1 cellular context compared by ENCODE assay signal in genomic region chr2:219277703-219278654, GRCh38.
TF ChIP-seq lines count a peak whose summit lies in the region.

No MANE protein-coding gene starts in this region.

TF ChIP-seq in HepG2, 621 proteins besides CTCF, POLR2A, EP300 and RAD21 (continued from another document and continues in another):
- TF ChIP-seq ZNF710 (CRISPR knock-in tag; IDR thresholded peaks at IDR 0.05; ENCODE audit: borderline replicate concordance) (peak; percentile 38; the same call in 1 of the 2 replicates), ZNF607 (CRISPR knock-in tag; IDR thresholded peaks at IDR 0.05; ENCODE audit: borderline replicate concordance) (0 out of 2 replicates have a peak, but pooled peaks have one; percentile 34), ZNF672 (CRISPR knock-in tag; IDR thresholded peaks at IDR 0.05) (no peak), ZNF766 (CRISPR knock-in tag; IDR thresholded peaks at IDR 0.05; ENCODE audit: borderline replicate concordance) (no peak), ARID3A (IDR thresholded peaks at IDR 0.05; ENCODE audit: low read depth, low read length) (no peak), MYNN (CRISPR knock-in tag; IDR thresholded peaks at IDR 0.05; ENCODE audit: low read depth) (no peak), ZNF749 (CRISPR knock-in tag; IDR thresholded peaks at IDR 0.05; ENCODE audit: borderline replicate concordance) (no peak), EED (CRISPR knock-in tag; IDR thresholded peaks at IDR 0.05) (0 out of 2 replicates have a peak, but pooled peaks have one; percentile 48), SMYD3 (CRISPR knock-in tag; IDR thresholded peaks at IDR 0.05) (no peak), ZNF747 (CRISPR knock-in tag; IDR thresholded peaks at IDR 0.05; ENCODE audit: borderline replicate concordance) (no peak), ZNF546 (CRISPR knock-in tag; conservative IDR thresholded peaks at IDR 0.05) (no peak), DRAP1 (CRISPR knock-in tag; IDR thresholded peaks at IDR 0.05) (peak; percentile 35; the same call in 1 of the 2 replicates), CREM (IDR thresholded peaks at IDR 0.05) (peak; percentile 19; the same call in 1 of the 2 replicates), CREM (CRISPR knock-in tag; IDR thresholded peaks at IDR 0.05) (no peak), ZNF615 (CRISPR knock-in tag; IDR thresholded peaks at IDR 0.05; ENCODE audit: borderline replicate concordance) (no peak), AKAP8 (CRISPR knock-in tag; IDR thresholded peaks at IDR 0.05) (no peak), ZKSCAN8 (CRISPR knock-in tag; IDR thresholded peaks at IDR 0.05; ENCODE audit: borderline replicate concordance) (peak; percentile 26; the same call in 1 of the 2 replicates), ZNF556 (CRISPR knock-in tag; IDR thresholded peaks at IDR 0.05; ENCODE audit: borderline replicate concordance) (peak; percentile 87), ZNF883 (CRISPR knock-in tag; IDR thresholded peaks at IDR 0.05; ENCODE audit: not compliant biosample characterization) (no peak), ZNF547 (CRISPR knock-in tag; IDR thresholded peaks at IDR 0.05) (no peak), ARHGAP35 (CRISPR knock-in tag; IDR thresholded peaks at IDR 0.05; ENCODE audit: borderline replicate concordance) (peak; percentile 69; the same call in 1 of the 2 replicates), KDM3A (CRISPR knock-in tag; IDR thresholded peaks at IDR 0.05; ENCODE audit: low read depth) (no peak), ZFP62 (CRISPR knock-in tag; IDR thresholded peaks at IDR 0.05) (no peak), ZNF780A (CRISPR knock-in tag; IDR thresholded peaks at IDR 0.05) (no peak), RARA (CRISPR knock-in tag; IDR thresholded peaks at IDR 0.05) (no peak), KDM2A (CRISPR knock-in tag; IDR thresholded peaks at IDR 0.05; ENCODE audit: borderline replicate concordance, low read depth) (peak; percentile 91), TFAP4 (IDR thresholded peaks at IDR 0.05; ENCODE audit: borderline replicate concordance, low read depth) (no peak), MIER3 (CRISPR knock-in tag; IDR thresholded peaks at IDR 0.05; ENCODE audit: borderline replicate concordance) (no peak), RFX1 (IDR thresholded peaks at IDR 0.05) (no peak), PHF21A (CRISPR knock-in tag; IDR thresholded peaks at IDR 0.05) (peak; percentile 35; the same call in 1 of the 2 replicates), SMAD9 (CRISPR knock-in tag; IDR thresholded peaks at IDR 0.05) (0 out of 2 replicates have a peak, but pooled peaks have one; percentile 57), ZBTB2 (CRISPR knock-in tag; IDR thresholded peaks at IDR 0.05; ENCODE audit: low read depth) (no peak), ZNF770 (CRISPR knock-in tag; IDR thresholded peaks at IDR 0.05) (no peak), HNF4A (CRISPR knock-in tag; IDR thresholded peaks at IDR 0.05) (peak; percentile 13; the same call in 1 of the 2 replicates), ZNF282 (IDR thresholded peaks at IDR 0.05; ENCODE audit: partially characterized antibody) (no peak), ZNF691 (CRISPR knock-in tag; IDR thresholded peaks at IDR 0.05; ENCODE audit: borderline replicate concordance, low read depth) (peak; percentile 52; the same call in 1 of the 2 replicates), ZNF569 (CRISPR knock-in tag; IDR thresholded peaks at IDR 0.05; ENCODE audit: borderline replicate concordance) (no peak), CERS6 (CRISPR knock-in tag; IDR thresholded peaks at IDR 0.05) (no peak), ZNF800 (CRISPR knock-in tag; IDR thresholded peaks at IDR 0.05) (no peak), CCDC6 (CRISPR knock-in tag; IDR thresholded peaks at IDR 0.05) (peak; percentile 31; the same call in 1 of the 2 replicates), ZNF350 (CRISPR knock-in tag; IDR thresholded peaks at IDR 0.05; ENCODE audit: borderline replicate concordance, low read depth) (peak; percentile 83), ZFX (CRISPR knock-in tag; IDR thresholded peaks at IDR 0.05; ENCODE audit: low read depth) (peak; percentile 45; the same call in 1 of the 2 replicates), NR1H2 (CRISPR knock-in tag; IDR thresholded peaks at IDR 0.05; ENCODE audit: borderline replicate concordance, low read depth) (no peak), AFF4 (CRISPR knock-in tag; IDR thresholded peaks at IDR 0.05) (no peak), ZNF775 (CRISPR knock-in tag; IDR thresholded peaks at IDR 0.05; ENCODE audit: borderline replicate concordance) (0 out of 2 replicates have a peak, but pooled peaks have one; percentile 61), RXRB (CRISPR knock-in tag; IDR thresholded peaks at IDR 0.05; ENCODE audit: borderline replicate concordance) (peak; percentile 39; the same call in 1 of the 2 replicates), RNF2 (conservative IDR thresholded peaks at IDR 0.05; ENCODE audit: low read depth) (0 out of 2 replicates have a peak, but pooled peaks have one; percentile 49), ZBTB20 (CRISPR knock-in tag; IDR thresholded peaks at IDR 0.05; ENCODE audit: borderline replicate concordance, low read depth) (no peak), ZNF333 (CRISPR knock-in tag; IDR thresholded peaks at IDR 0.05; ENCODE audit: borderline replicate concordance) (peak; percentile 79), ETV6 (CRISPR knock-in tag; conservative IDR thresholded peaks at IDR 0.05) (no peak), GATAD1 (CRISPR knock-in tag; IDR thresholded peaks at IDR 0.05) (peak; percentile 71; the same call in 1 of the 2 replicates), ZNF251 (CRISPR knock-in tag; IDR thresholded peaks at IDR 0.05) (no peak), ZNF205 (CRISPR knock-in tag; IDR thresholded peaks at IDR 0.05) (no peak), SMAD3 (CRISPR knock-in tag; IDR thresholded peaks at IDR 0.05) (peak; percentile 49; the same call in 1 of the 2 replicates)
